Comparison of ENCODE assay signal across 12 cellular contexts in genomic region chr7:91953618-91954017, GRCh38. TPM values are rescaled to one million over a fixed set of nuclear protein-coding genes. Genes with fewer than 3 reads are reported as not detected.
DNase-seq lines count a peak whose midpoint lies in the region; ATAC-seq, FAIRE-seq and TF ChIP-seq lines count a peak whose summit lies in the region.
"Had no signal": no experiment of that assay in that cellular context is flagged by ENCODE, and none has a peak within 500 bp of the region (broad histone marks: within the 10 kb centered on the region; RNA-seq: fewer than 3 reads in every experiment).

No MANE protein-coding gene starts in this region.

- H3K4me1 ChIP-seq in Caco-2 (peaks cover 5% of the 10 kb centered on the region; the same call in 1 of the 2 replicates), keratinocyte (ENCODE audit: control insufficient read depth, extremely low read depth, insufficient read depth, low read length) (no peaks in the 10 kb centered on the region)

- no peaks in the 10 kb centered on the region for H3K27me3 ChIP-seq in Caco-2 (replicated peaks; ENCODE audit: control insufficient read depth, insufficient read depth, low read length)
- H3K27me3 ChIP-seq in keratinocyte (ENCODE audit: control insufficient read depth, extremely low read depth, insufficient read depth, low read length) = no peaks in the 10 kb centered on the region

- POLR2A ChIA-PET in Caco-2 (lab: Charles Lee) = no interaction called here

- DNase-seq in Caco-2 (no peak), HCEC 1CT (peak; percentile 20), keratinocyte (ENCODE audit: low read depth, low spot score) (no peak), NCI-H187 treated with DMSO at 0.1 percent for 48 hours (lab: John Stamatoyannopoulos, UW) (no peak), NCI-H345 treated with DMSO at 0.1 percent for 48 hours (lab: John Stamatoyannopoulos, UW; ENCODE audit: unreplicated experiment) (no peak)
- DNase-seq in stimulated activated naive CD4-positive, alpha-beta T cell (lab: John Stamatoyannopoulos, UW) = no peak
- DNase-seq: activated naive CD4-positive, alpha-beta T cell; NCI-H2171 had no signal

- H3K4me3 Mint-ChIP-seq in Caco-2 (ENCODE audit: unreplicated experiment) = no peak overlapping the region
- H3K4me3 Mint-ChIP-seq: T-helper 2 cell treated with Interferon-gamma antibody and Interleukin-4, amounts not matched to agents 5 μg/mL and 100 μg/mL, for 36 hours had no signal

- peaks cover 6% of the 10 kb centered on the region for H3K36me3 Mint-ChIP-seq in Caco-2 (ENCODE audit: insufficient read depth, unreplicated experiment)

- peaks cover 18% of the 10 kb centered on the region for H3K4me1 Mint-ChIP-seq in Caco-2 (ENCODE audit: low read depth, unreplicated experiment)

- dilution Hi-C loops in keratinocyte (cut with MboI; ENCODE audit: extremely low pct_ligation_motif_present, low sequenced_read_pairs) = no loop called here

- no peaks in the 10 kb centered on the region for H3K9me3 Mint-ChIP-seq in Caco-2 (ENCODE audit: unreplicated experiment)
- H3K9me3 Mint-ChIP-seq: T-helper 2 cell treated with Interferon-gamma antibody and Interleukin-4, amounts not matched to agents 5 μg/mL and 100 μg/mL, for 36 hours had no signal

- no peaks in the 10 kb centered on the region for H3K27me3 Mint-ChIP-seq in Caco-2 (ENCODE audit: insufficient read depth, unreplicated experiment)

- CTCF ChIA-PET in Caco-2 (lab: Charles Lee) = interaction anchor here (0.6 to 1.6 kb wide), 3 partner anchors 13 to 73 kb away, joined by 3 to 4 read pairs (median 3); partner anchors contain the start of gene AKAP9

- H3K4me2 ChIP-seq in keratinocyte (ENCODE audit: control insufficient read depth, extremely low read depth, insufficient read depth, low read depth, low read length) = no peak overlapping the region

- no peak overlapping the region for H3K4me3 ChIP-seq in Caco-2 (ENCODE audit: low read depth, low read length)
- no peak overlapping the region for H3K4me3 ChIP-seq in keratinocyte (ENCODE audit: control insufficient read depth in 2 of 3, extremely low read depth in 1 of 3, insufficient read depth in 2 of 3, low read depth in 1 of 3, low read length in 3 of 3)

- peak; percentile 49 for ATAC-seq in SK-N-SH treated with all-trans-retinoic acid at 6 μM for 48 hours
- ATAC-seq in GM21717 (IDR thresholded peaks at IDR 0.05; ENCODE audit: unreplicated experiment) = no peak

- TF ChIP-seq CTCF in Caco-2 (IDR thresholded peaks at IDR 0.05; ENCODE audit: insufficient read depth in 1 of 2, low read depth in 1 of 2, low read length in 1 of 2, severe bottlenecking in 1 of 2, unreplicated experiment in 1 of 2) (peak; percentile 27 to 28), keratinocyte (optimal IDR thresholded peaks at IDR 0.05 in 1 of 3, IDR thresholded peaks at IDR 0.05 in 1 of 3, conservative IDR thresholded peaks at IDR 0.05 in 1 of 3; ENCODE audit: extremely low read depth in 1 of 3, insufficient read depth in 2 of 3, low read length in 3 of 3) (peak in 2 of 3 experiments; percentile 12 to 18)

- H2AFZ ChIP-seq in keratinocyte (ENCODE audit: control insufficient read depth, low read length) = no peak overlapping the region

- no peaks in the 10 kb centered on the region for H3K9me1 ChIP-seq in keratinocyte (ENCODE audit: control insufficient read depth, extremely low read depth, insufficient read depth, low read length)

- intact Hi-C loops in Caco-2 (cut with micrococcal nuclease; ENCODE audit: unreplicated experiment) = loop anchor here (1.0 kb wide), 1 partner anchor 73 kb away; the partner anchor contains the start of gene MTERF1

- peak; percentile 20 for FAIRE-seq in keratinocyte (lab: Jason Lieb, UNC)

- BruUV-seq in Caco-2 (replicated peaks; lab: Mats Ljungman, UMichigan) = no TSS peak

- no peaks in the 10 kb centered on the region for H3K9me3 ChIP-seq in Caco-2
- H3K9me3 ChIP-seq in keratinocyte (ENCODE audit: control insufficient read depth, low read depth, low read length) = no peaks in the 10 kb centered on the region

- peaks cover 32% of the 10 kb centered on the region for H3K79me2 ChIP-seq in keratinocyte (ENCODE audit: control insufficient read depth, insufficient read depth, low read length)

- H3K9ac ChIP-seq in keratinocyte (ENCODE audit: control insufficient read depth, extremely low read depth, insufficient read depth, low read length) = no peak overlapping the region

- H3K27ac ChIP-seq in keratinocyte (ENCODE audit: control insufficient read depth, insufficient read depth, low read length) = no peak overlapping the region
- H3K27ac ChIP-seq: epithelial cell of prostate had no signal

- H3K36me3 ChIP-seq in Caco-2 (ENCODE audit: control insufficient read depth, insufficient read depth, low read length) (no peaks in the 10 kb centered on the region), keratinocyte (ENCODE audit: control insufficient read depth in 2 of 2, extremely low read depth in 1 of 2, insufficient read depth in 2 of 2, low read length in 2 of 2) (no peaks in the 10 kb centered on the region)

- no peaks in the 10 kb centered on the region for H4K20me1 ChIP-seq in keratinocyte (ENCODE audit: control insufficient read depth, extremely low read depth, insufficient read depth, low read length)

- H3K27ac Mint-ChIP-seq in Caco-2 (ENCODE audit: unreplicated experiment) = no peak overlapping the region
- H3K27ac Mint-ChIP-seq: T-helper 2 cell treated with Interferon-gamma antibody and Interleukin-4, amounts not matched to agents 5 μg/mL and 100 μg/mL, for 36 hours had no signal

TF ChIP-seq in SK-N-SH treated with all-trans-retinoic acid at 6 μM for 48 hours, 23 proteins besides CTCF, POLR2A, EP300 and RAD21:
- TF ChIP-seq ARNTL (CRISPR knock-in tag; IDR thresholded peaks at IDR 0.05; ENCODE audit: borderline replicate concordance, low read depth) (no peak), PATZ1 (CRISPR knock-in tag; IDR thresholded peaks at IDR 0.05; ENCODE audit: borderline replicate concordance) (peak; percentile 66; the same call in 1 of the 2 replicates)

RNA-seq across cellular contexts. Expression of gene AKAP9, which starts 13.0 kb away (rescaled TPM):
- 73.8 and 79.4 TPM in 2 replicates for total RNA-seq in Caco-2 (2022)
- 8.8 to 19.0 TPM (median 15.2 TPM) in 3 replicates for polyA plus RNA-seq in keratinocyte
- polyA plus RNA-seq in keratinocyte (2011; ENCODE audit: low read depth) = 162 TPM
- polyA plus RNA-seq in keratinocyte (2011; cell fraction: cytosol; rRNA removed) = 1.9 and 5.1 TPM in 2 replicates
- polyA plus RNA-seq in keratinocyte (2011; cell fraction: nucleus; rRNA removed) = 27.6 and 43.4 TPM in 2 replicates
- 13.6 and 15.8 TPM in 2 replicates for polyA plus RNA-seq in keratinocyte (2012; ENCODE audit: low replicate concordance)
- polyA minus RNA-seq in keratinocyte = 2.3 to 33.4 TPM (median 13.7 TPM) in 3 replicates
- 5.6 TPM for polyA minus RNA-seq in keratinocyte (2011; cell fraction: cytosol; rRNA and poly(A)+ RNA removed)
- polyA minus RNA-seq in keratinocyte (2011; cell fraction: nucleus; rRNA and poly(A)+ RNA removed) = 41.0 and 74.7 TPM in 2 replicates
